In genomic region chr1:56575865-56576264, GRCh38 we compare ENCODE assay signal across 1 cellular context.
TF ChIP-seq lines count a peak whose summit lies in the region.

No MANE protein-coding gene starts in this region.

TF ChIP-seq in SK-N-SH, 30 proteins besides CTCF, POLR2A, EP300 and RAD21 (continued from another document):
- TF ChIP-seq USF2 (IDR thresholded peaks at IDR 0.05; ENCODE audit: borderline replicate concordance, low read depth, low read length) (no peak), MEF2A (IDR thresholded peaks at IDR 0.05; ENCODE audit: borderline replicate concordance, low read depth) (no peak), YY1 (IDR thresholded peaks at IDR 0.05; ENCODE audit: low read depth) (no peak), SMC3 (IDR thresholded peaks at IDR 0.05; ENCODE audit: low read depth, low read length) (no peak), POLR2AphosphoS5 (IDR thresholded peaks at IDR 0.05; ENCODE audit: low read depth, low read length) (no peak), JUND (IDR thresholded peaks at IDR 0.05) (no peak), MXI1 (IDR thresholded peaks at IDR 0.05; ENCODE audit: low read depth, low read length) (no peak), NFIC (IDR thresholded peaks at IDR 0.05; ENCODE audit: borderline replicate concordance) (no peak), NRF1 (IDR thresholded peaks at IDR 0.05; ENCODE audit: low read depth, low read length) (no peak), IRF3 (IDR thresholded peaks at IDR 0.05; ENCODE audit: low read depth, low read length) (no peak)
